ENCODE assay signal across 30 cellular contexts in the genomic region with DNA sequence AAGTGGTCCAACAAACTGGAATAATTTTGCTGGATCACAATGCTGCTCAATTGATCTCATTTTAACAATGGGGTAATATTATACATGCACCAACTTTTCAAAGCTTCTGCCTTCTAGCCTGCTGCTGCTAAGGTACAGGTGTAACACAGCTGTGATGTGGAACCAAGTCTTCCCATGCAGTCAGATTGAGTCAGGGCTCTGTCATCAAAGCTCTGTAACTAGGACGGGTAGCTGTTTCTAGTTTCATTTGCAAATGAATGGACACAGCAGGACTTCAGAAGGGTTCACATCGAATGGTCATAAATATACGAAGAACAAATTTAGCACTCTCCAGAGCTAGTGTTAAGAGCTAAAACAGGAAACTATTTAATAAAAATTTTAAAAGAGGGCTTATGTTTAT.
"Had no signal": no experiment of that assay in that cellular context is flagged by ENCODE, and none has a peak within 500 bp of the region (broad histone marks: within the 10 kb centered on the region; RNA-seq: fewer than 3 reads in every experiment).

No MANE protein-coding gene starts in this region.

- H2AFZ ChIP-seq: PC-9 had no signal

- H3K27ac Mint-ChIP-seq: activated CD8-positive, alpha-beta T cell treated with anti-CD3 and anti-CD28 coated beads, Interleukin-2, amount 10 ng/mL, durations not matched to agents 7 days and 5 days; activated naive CD4-positive, alpha-beta T cell treated with anti-CD3 and anti-CD28 coated beads, Interleukin-2, amount 50 U/mL, for 72 hours; activated naive CD8-positive, alpha-beta T cell treated with anti-CD3 and anti-CD28 coated beads, Interleukin-2, amount 50 U/mL, for 24 hours; activated T-helper 1 cell treated with anti-CD3 and anti-CD28 coated beads, Interleukin-12 subunit alpha, Interleukin-12 subunit beta, Interleukin-2, Interleukin-4 antibody, amounts not matched to agents 30 ng/mL and 10 ng/mL and 1 ng/mL, durations not matched to agents 14 hours and 24 hours and 36 hours; T-cell had no signal

- H3K9ac ChIP-seq: KMS-11 had no signal

- H3K9me3 Mint-ChIP-seq: activated naive CD4-positive, alpha-beta T cell treated with anti-CD3 and anti-CD28 coated beads, Interleukin-2, amount 50 U/mL, for 72 hours; activated naive CD8-positive, alpha-beta T cell treated with anti-CD3 and anti-CD28 coated beads, Interleukin-2, amount 50 U/mL, for 24 hours; activated T-helper 1 cell treated with anti-CD3 and anti-CD28 coated beads, Interleukin-12 subunit alpha, Interleukin-12 subunit beta, Interleukin-2, Interleukin-4 antibody, amounts not matched to agents 30 ng/mL and 10 ng/mL and 1 ng/mL, durations not matched to agents 14 hours and 24 hours and 36 hours; central memory CD8-positive, alpha-beta T cell; T-cell had no signal

- H3K36me3 ChIP-seq: ascending aorta, MG63 had no signal

- H3K4me3 Mint-ChIP-seq: activated CD8-positive, alpha-beta T cell treated with anti-CD3 and anti-CD28 coated beads, Interleukin-2, amount 10 ng/mL, durations not matched to agents 7 days and 5 days; activated naive CD8-positive, alpha-beta T cell treated with anti-CD3 and anti-CD28 coated beads, Interleukin-2, amount 50 U/mL, for 24 hours; activated T-helper 1 cell treated with anti-CD3 and anti-CD28 coated beads, Interleukin-12 subunit alpha, Interleukin-12 subunit beta, Interleukin-2, Interleukin-4 antibody, amounts not matched to agents 30 ng/mL and 10 ng/mL and 1 ng/mL, durations not matched to agents 14 hours and 24 hours and 36 hours; central memory CD8-positive, alpha-beta T cell; T-cell had no signal

- H3K36me3 Mint-ChIP-seq: activated naive CD4-positive, alpha-beta T cell treated with anti-CD3 and anti-CD28 coated beads, Interleukin-2, amount 50 U/mL, for 72 hours; T-cell had no signal

- ATAC-seq: activated CD4-positive, CD25-positive, alpha-beta regulatory T cell treated with anti-CD3 and anti-CD28 coated beads, Interleukin-2, amount 50 U/mL, for 24 hours; activated CD8-positive, alpha-beta T cell treated with anti-CD3 and anti-CD28 coated beads, Interleukin-2, amount 10 ng/mL, durations not matched to agents 7 days and 5 days; activated naive CD4-positive, alpha-beta T cell treated with anti-CD3 and anti-CD28 coated beads, Interleukin-2, amount 50 U/mL, for 72 hours; activated naive CD8-positive, alpha-beta T cell treated with anti-CD3 and anti-CD28 coated beads, Interleukin-2, amount 50 U/mL, for 24 hours; body of pancreas; T-cell had no signal

- H3K4me1 ChIP-seq: ascending aorta, body of pancreas had no signal

- H3K4me3 ChIP-seq: ascending aorta, body of pancreas, MG63, PC-9 had no signal

- H3K27ac ChIP-seq: ascending aorta, body of pancreas, KMS-11, PC-9, VCaP had no signal

- H3K4me2 ChIP-seq: KMS-11, PC-9 had no signal

- H3K4me1 Mint-ChIP-seq: activated naive CD8-positive, alpha-beta T cell treated with anti-CD3 and anti-CD28 coated beads, Interleukin-2, amount 50 U/mL, for 24 hours; central memory CD8-positive, alpha-beta T cell; T-cell had no signal

- H3K27me3 ChIP-seq: ascending aorta, body of pancreas, MG63 had no signal

- H3K9me3 ChIP-seq: ascending aorta, body of pancreas, MG63 had no signal

- DNase-seq: activated CD4-positive, alpha-beta T cell treated with anti-CD3 and anti-CD28 coated beads for 48 hours; activated CD4-positive, alpha-beta T cell treated with anti-CD3 and anti-CD28 coated beads, Interleukin-2, amount 50 U/mL, for 4 hours; activated CD8-positive, alpha-beta memory T cell treated with anti-CD3 and anti-CD28 coated beads, Interleukin-2, amount 50 U/mL, for 48 hours; activated CD8-positive, alpha-beta T cell treated with anti-CD3 and anti-CD28 coated beads, Interleukin-2, amount 10 ng/mL, durations not matched to agents 7 days and 5 days; activated effector memory CD4-positive, alpha-beta T cell treated with Interleukin-2 at 50 U/mL for 16 hours; activated naive CD4-positive, alpha-beta T cell; activated naive CD8-positive, alpha-beta T cell treated with anti-CD3 and anti-CD28 coated beads, Interleukin-2, amount 50 U/mL, for 24 hours; activated T-cell treated with anti-CD3 and anti-CD28 coated beads, Interleukin-2, amount 50 U/mL, for 1 hour; amniotic stem cell; body of pancreas; MG63; MV-4-11; NCI-H1092 treated with DMSO at 0.1 percent for 48 hours; NCI-H1417 treated with DMSO at 0.1 percent for 48 hours; NCI-H1694; NCI-H2029; NCI-H2107; NCI-H510A treated with DMSO at 0.1 percent for 48 hours; PC-9; SHP77 treated with DMSO at 0.1 percent for 48 hours; T-cell; T-helper 2 cell; T1000 had no signal
